Comparison of ENCODE assay signal across 15 cellular contexts in the genomic region with DNA sequence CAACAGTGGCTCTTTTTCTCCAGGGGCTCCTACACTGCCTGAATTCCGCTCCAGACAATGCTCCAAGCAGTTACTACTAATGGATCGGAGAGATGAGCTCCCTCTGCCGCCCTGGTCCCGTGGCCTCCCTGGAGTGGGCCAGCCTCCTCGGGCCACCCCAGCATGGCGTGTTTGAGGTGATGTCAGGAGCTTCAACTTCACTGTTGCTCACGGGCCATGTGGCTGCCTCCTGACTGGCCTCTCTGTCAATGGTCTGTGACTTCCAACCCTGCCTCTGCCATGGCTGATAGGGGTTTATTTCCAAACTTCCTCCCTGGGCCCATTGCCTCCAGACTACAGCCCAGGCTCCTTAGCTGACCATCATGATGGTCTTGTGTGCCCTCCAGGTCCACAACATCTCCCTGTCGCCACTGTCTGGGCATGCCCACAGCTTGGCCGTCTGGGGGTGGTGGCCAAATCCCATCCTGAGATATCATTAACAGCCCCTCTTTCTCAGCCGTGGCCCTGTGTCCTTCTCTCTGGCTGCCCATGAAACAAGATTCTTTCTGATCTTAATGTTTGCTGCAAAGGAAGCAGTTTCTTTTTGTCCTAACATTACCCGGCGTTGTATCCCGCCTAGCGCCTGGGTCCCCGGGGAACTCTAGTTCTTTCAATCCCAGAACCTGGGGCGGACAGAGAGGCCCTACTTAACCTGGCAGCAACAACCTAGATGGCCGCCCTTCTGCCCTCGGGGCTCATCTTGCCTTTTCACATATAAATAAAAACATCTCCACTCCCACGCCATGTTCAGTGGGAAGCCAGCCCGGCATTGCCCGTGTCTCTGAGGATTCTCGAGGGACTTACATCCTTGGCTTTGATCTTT. TPM values are rescaled to one million over a fixed set of nuclear protein-coding genes. Genes with fewer than 3 reads are reported as not detected.
DNase-seq lines count a peak whose midpoint lies in the region; ATAC-seq, FAIRE-seq and TF ChIP-seq lines count a peak whose summit lies in the region.
"Had no signal": no experiment of that assay in that cellular context is flagged by ENCODE, and none has a peak within 500 bp of the region (broad histone marks: within the 10 kb centered on the region; RNA-seq: fewer than 3 reads in every experiment).

No MANE protein-coding gene starts in this region.

- peak overlapping the region; percentile 4 for H3K4me2 ChIP-seq in endothelial cell of umbilical vein (ENCODE audit: insufficient read depth, low read length)

- no peak overlapping the region for H2AFZ ChIP-seq in endothelial cell of umbilical vein (ENCODE audit: low read depth, low read length)

- H3K9me1 ChIP-seq in endothelial cell of umbilical vein (replicated peaks; ENCODE audit: control insufficient read depth, extremely low read depth, insufficient read depth, low read length), result no peaks in the 10 kb centered on the region

- no peaks in the 10 kb centered on the region for H3K27me3 ChIP-seq in endothelial cell of umbilical vein (ENCODE audit: control insufficient read depth in 2 of 2, insufficient read depth in 2 of 2, low read length in 2 of 2)
- no peaks in the 10 kb centered on the region for H3K27me3 ChIP-seq in upper lobe of left lung
- H3K27me3 ChIP-seq: adrenal gland, MG63 had no signal

- WGBS in upper lobe of left lung, 2 donors, result 78 to 85% methylated on average over 20 to 22 of the region's 22 CpGs

- H3K27me3 Mint-ChIP-seq in activated naive CD8-positive, alpha-beta T cell treated with anti-CD3 and anti-CD28 coated beads, Interleukin-2, amount 10 ng/mL, durations not matched to agents 7 days and 5 days, result peaks cover 24% of the 10 kb centered on the region
- H3K27me3 Mint-ChIP-seq in activated naive CD8-positive, alpha-beta T cell treated with anti-CD3 and anti-CD28 coated beads for 36 hours, result no peaks in the 10 kb centered on the region
- no peaks in the 10 kb centered on the region for H3K27me3 Mint-ChIP-seq in neural crest cell (ENCODE audit: low read depth)
- H3K27me3 Mint-ChIP-seq in activated T-cell treated with anti-CD3 and anti-CD28 coated beads, Interleukin-2, amount 50 U/mL, for 24 hours, result peaks cover 4% of the 10 kb centered on the region

- POLR2A ChIA-PET in activated naive CD8-positive, alpha-beta T cell treated with anti-CD3 and anti-CD28 coated beads, Interleukin-2, amount 10 ng/mL, durations not matched to agents 7 days and 5 days (lab: Charles Lee), result no interaction called here
- POLR2A ChIA-PET in endothelial cell of umbilical vein (lab: Charles Lee), result interaction anchor here (0.6 to 1.0 kb wide), 2 partner anchors 8 to 16 kb away, joined by 3 to 4 read pairs; no protein-coding TSS in a partner anchor

- H3K36me3 Mint-ChIP-seq in activated naive CD8-positive, alpha-beta T cell treated with anti-CD3 and anti-CD28 coated beads, Interleukin-2, amount 10 ng/mL, durations not matched to agents 7 days and 5 days, result no peaks in the 10 kb centered on the region
- H3K36me3 Mint-ChIP-seq in activated naive CD8-positive, alpha-beta T cell treated with anti-CD3 and anti-CD28 coated beads for 36 hours, result no peaks in the 10 kb centered on the region
- no peaks in the 10 kb centered on the region for H3K36me3 Mint-ChIP-seq in neural crest cell (ENCODE audit: low read depth)
- H3K36me3 Mint-ChIP-seq in activated T-cell treated with anti-CD3 and anti-CD28 coated beads, Interleukin-2, amount 50 U/mL, for 24 hours (ENCODE audit: low read depth), result no peaks in the 10 kb centered on the region
- H3K36me3 Mint-ChIP-seq: naive B cell had no signal

- no peak overlapping the region for H3K4me3 Mint-ChIP-seq in activated naive CD8-positive, alpha-beta T cell treated with anti-CD3 and anti-CD28 coated beads, Interleukin-2, amount 10 ng/mL, durations not matched to agents 7 days and 5 days
- H3K4me3 Mint-ChIP-seq in activated naive CD8-positive, alpha-beta T cell treated with anti-CD3 and anti-CD28 coated beads for 36 hours, result no peak overlapping the region
- H3K4me3 Mint-ChIP-seq in neural crest cell, result no peak overlapping the region
- no peak overlapping the region for H3K4me3 Mint-ChIP-seq in activated T-cell treated with anti-CD3 and anti-CD28 coated beads, Interleukin-2, amount 50 U/mL, for 24 hours
- H3K4me3 Mint-ChIP-seq: naive B cell had no signal

- H3K9me3 Mint-ChIP-seq in activated naive CD8-positive, alpha-beta T cell treated with anti-CD3 and anti-CD28 coated beads, Interleukin-2, amount 10 ng/mL, durations not matched to agents 7 days and 5 days, result no peaks in the 10 kb centered on the region
- no peaks in the 10 kb centered on the region for H3K9me3 Mint-ChIP-seq in activated naive CD8-positive, alpha-beta T cell treated with anti-CD3 and anti-CD28 coated beads for 36 hours
- H3K9me3 Mint-ChIP-seq in neural crest cell, result no peaks in the 10 kb centered on the region
- no peaks in the 10 kb centered on the region for H3K9me3 Mint-ChIP-seq in activated T-cell treated with anti-CD3 and anti-CD28 coated beads, Interleukin-2, amount 50 U/mL, for 24 hours
- H3K9me3 Mint-ChIP-seq: naive B cell had no signal

- no peak overlapping the region for H3K9ac ChIP-seq in endothelial cell of umbilical vein (replicated peaks; ENCODE audit: extremely low read depth, insufficient read depth, low read length)

- no TSS peak for BruUV-seq in endothelial cell of umbilical vein (replicated peaks; lab: Mats Ljungman, UMichigan)

- TF ChIP-seq EP300 in upper lobe of left lung (IDR thresholded peaks at IDR 0.05), result no peak

- dilution Hi-C loops in endothelial cell of umbilical vein (cut with MboI; ENCODE audit: extremely low pct_ligation_motif_present, low sequenced_read_pairs), result no loop called here

- ATAC-seq in activated naive CD8-positive, alpha-beta T cell treated with anti-CD3 and anti-CD28 coated beads, Interleukin-2, amount 10 ng/mL, durations not matched to agents 7 days and 5 days (ENCODE audit: low read depth), result no peak
- ATAC-seq in upper lobe of left lung (ENCODE audit: low FRiP score in 2 of 2), result no peak
- no peak for ATAC-seq in HG02623 (IDR thresholded peaks at IDR 0.05; ENCODE audit: unreplicated experiment)
- ATAC-seq: HCT116 had no signal

- TF ChIP-seq CTCF in endothelial cell of umbilical vein (IDR thresholded peaks at IDR 0.05; ENCODE audit: extremely low read depth in 1 of 2, insufficient read depth in 1 of 2, low read depth in 1 of 2, low read length in 2 of 2), result no peak
- no peak for TF ChIP-seq CTCF in neural crest cell (conservative IDR thresholded peaks at IDR 0.05)
- TF ChIP-seq CTCF in upper lobe of left lung (IDR thresholded peaks at IDR 0.05), result no peak

- H3K27ac ChIP-seq in endothelial cell of umbilical vein (ENCODE audit: insufficient read depth, low read depth, low read length) (peak overlapping the region; percentile 49), upper lobe of left lung (peak overlapping the region; percentile 36 to 81 (median 69))

- H3K4me3 ChIP-seq in endothelial cell of umbilical vein (replicated peaks in 1 of 3; ENCODE audit: insufficient read depth in 1 of 3, low read depth in 1 of 3, low read length in 3 of 3), result no peak overlapping the region
- no peak overlapping the region for H3K4me3 ChIP-seq in upper lobe of left lung
- H3K4me3 ChIP-seq: adrenal gland, MG63, skin epidermis had no signal

- H3K79me2 ChIP-seq in endothelial cell of umbilical vein (ENCODE audit: control insufficient read depth, insufficient read depth, low read length), result no peaks in the 10 kb centered on the region

- no peaks in the 10 kb centered on the region for H3K4me1 Mint-ChIP-seq in activated naive CD8-positive, alpha-beta T cell treated with anti-CD3 and anti-CD28 coated beads, Interleukin-2, amount 10 ng/mL, durations not matched to agents 7 days and 5 days
- H3K4me1 Mint-ChIP-seq in activated naive CD8-positive, alpha-beta T cell treated with anti-CD3 and anti-CD28 coated beads for 36 hours, result no peaks in the 10 kb centered on the region
- peaks cover 52% of the 10 kb centered on the region for H3K4me1 Mint-ChIP-seq in neural crest cell
- no peaks in the 10 kb centered on the region for H3K4me1 Mint-ChIP-seq in activated T-cell treated with anti-CD3 and anti-CD28 coated beads, Interleukin-2, amount 50 U/mL, for 24 hours (ENCODE audit: low read depth)
- H3K4me1 Mint-ChIP-seq: naive B cell had no signal

- FAIRE-seq in endothelial cell of umbilical vein (lab: Jason Lieb, UNC), result no peak
- FAIRE-seq: islet of Langerhans had no signal

- H3K36me3 ChIP-seq in endothelial cell of umbilical vein (ENCODE audit: control insufficient read depth in 2 of 2, extremely low read depth in 1 of 2, insufficient read depth in 2 of 2, low read length in 2 of 2) (peaks cover 0 to 2% of the 10 kb centered on the region in 2 experiments), upper lobe of left lung (peaks cover 4 to 47% (median 19%) of the 10 kb centered on the region in 4 donors)
- H3K36me3 ChIP-seq: adrenal gland had no signal

- TF ChIP-seq POLR2A in endothelial cell of umbilical vein (IDR thresholded peaks at IDR 0.05; ENCODE audit: low read depth, low read length) (no peak), upper lobe of left lung (IDR thresholded peaks at IDR 0.05) (no peak)

- peak; percentile 10 for DNase-seq in activated naive CD8-positive, alpha-beta T cell treated with anti-CD3 and anti-CD28 coated beads, Interleukin-2, amount 10 ng/mL, durations not matched to agents 7 days and 5 days
- DNase-seq in activated naive CD8-positive, alpha-beta T cell treated with anti-CD3 and anti-CD28 coated beads for 36 hours, result no peak
- DNase-seq in endothelial cell of umbilical vein (ENCODE audit: low read depth, low spot score) (no peak), neural crest cell (ENCODE audit: low read depth, low spot score) (no peak), upper lobe of left lung (no peak), NAMALWA (ENCODE audit: low spot score) (no peak)
- DNase-seq in activated T-cell treated with anti-CD3 and anti-CD28 coated beads, Interleukin-2, amount 50 U/mL, for 24 hours, result no peak
- DNase-seq: activated CD4-positive, CD25-positive, alpha-beta regulatory T cell; naive B cell had no signal

- no peaks in the 10 kb centered on the region for H3K9me3 ChIP-seq in endothelial cell of umbilical vein (replicated peaks; ENCODE audit: control insufficient read depth, insufficient read depth, low read length)
- H3K9me3 ChIP-seq in upper lobe of left lung, result no peaks in the 10 kb centered on the region
- H3K9me3 ChIP-seq: adrenal gland, MG63 had no signal

- no peaks in the 10 kb centered on the region for H4K20me1 ChIP-seq in endothelial cell of umbilical vein (replicated peaks; ENCODE audit: control insufficient read depth, extremely low read depth, insufficient read depth, low read length)

- intact Hi-C loops in endothelial cell of umbilical vein (cut with micrococcal nuclease), result no loop called here

- peaks cover 25% of the 10 kb centered on the region for H3K4me1 ChIP-seq in endothelial cell of umbilical vein (ENCODE audit: control insufficient read depth, extremely low read depth, insufficient read depth, low read length)
- peaks cover 27 to 58% (median 51%) of the 10 kb centered on the region in 4 donors for H3K4me1 ChIP-seq in upper lobe of left lung

- no peak overlapping the region for H3K27ac Mint-ChIP-seq in activated naive CD8-positive, alpha-beta T cell treated with anti-CD3 and anti-CD28 coated beads, Interleukin-2, amount 10 ng/mL, durations not matched to agents 7 days and 5 days
- no peak overlapping the region for H3K27ac Mint-ChIP-seq in activated naive CD8-positive, alpha-beta T cell treated with anti-CD3 and anti-CD28 coated beads for 36 hours
- H3K27ac Mint-ChIP-seq in neural crest cell (ENCODE audit: unreplicated experiment), result peak overlapping the region; percentile 79
- no peak overlapping the region for H3K27ac Mint-ChIP-seq in activated T-cell treated with anti-CD3 and anti-CD28 coated beads, Interleukin-2, amount 50 U/mL, for 24 hours

- CTCF ChIA-PET in endothelial cell of umbilical vein (lab: Charles Lee), result interaction anchor here (0.7 to 2.2 kb wide), 6 partner anchors 9 to 63 kb away, joined by 3 to 9 read pairs (median 4); partner anchors contain the start of gene ATOH8

RNA-seq across cellular contexts. Expression of gene ATOH8, which starts 38.1 kb away (rescaled TPM):
- total RNA-seq in activated naive CD8-positive, alpha-beta T cell treated with anti-CD3 and anti-CD28 coated beads, Interleukin-2, amount 10 ng/mL, durations not matched to agents 7 days and 5 days, result not detected
- not detected for total RNA-seq in activated naive CD8-positive, alpha-beta T cell treated with anti-CD3 and anti-CD28 coated beads for 36 hours
- 12.7 and 12.8 TPM in 2 replicates for total RNA-seq in endothelial cell of umbilical vein
- 10.3 and 13.8 TPM in 2 replicates for polyA plus RNA-seq in endothelial cell of umbilical vein
- polyA plus RNA-seq in endothelial cell of umbilical vein (2011; cell fraction: cytosol; rRNA removed), result 8.9 and 11.0 TPM in 2 replicates
- polyA plus RNA-seq in endothelial cell of umbilical vein (2011; cell fraction: nucleus; rRNA removed), result 9.6 and 9.7 TPM in 2 replicates
- 12.4 and 23.6 TPM in 2 replicates for polyA plus RNA-seq in endothelial cell of umbilical vein (2012)
- polyA minus RNA-seq in endothelial cell of umbilical vein, result 10.8 and 11.7 TPM in 2 replicates
- polyA minus RNA-seq in endothelial cell of umbilical vein (2011; cell fraction: cytosol; rRNA and poly(A)+ RNA removed), result 7.1 TPM
- polyA minus RNA-seq in endothelial cell of umbilical vein (2011; cell fraction: nucleus; rRNA and poly(A)+ RNA removed), result 11.9 and 15.4 TPM in 2 replicates
- total RNA-seq in neural crest cell, result 6.9 and 7.7 TPM in 2 replicates
- 100 to 1,000 TPM in 2 of 6 donors, 10 to 100 TPM in 4; 60.2 to 121 (median 85.1) TPM for total RNA-seq in upper lobe of left lung
